Comparison of ENCODE assay signal across 8 cellular contexts in genomic region chr10:73730153-73730906, GRCh38. TPM values are rescaled to one million over a fixed set of nuclear protein-coding genes. Genes with fewer than 3 reads are reported as not detected.
DNase-seq lines count a peak whose midpoint lies in the region; TF ChIP-seq lines count a peak whose summit lies in the region.

No MANE protein-coding gene starts in this region.

- peak overlapping the region; percentile 99 for H3K27ac Mint-ChIP-seq in activated naive CD4-positive, alpha-beta T cell treated with anti-CD3 and anti-CD28 coated beads, Interleukin-2, amount 50 U/mL, for 24 hours

- H3K4me3 ChIP-seq in HEK293 (ENCODE audit: low read depth, low read length): peak overlapping the region; percentile 99
- peak overlapping the region; percentile 86 for H3K4me3 ChIP-seq in SK-N-MC
- peak overlapping the region; percentile 73 for H3K4me3 ChIP-seq in suprapubic skin

- DNase-seq in GM03348 (ENCODE audit: low spot score): peak; percentile 83
- DNase-seq in MV-4-11 (lab: John Stamatoyannopoulos, UW): peak; percentile 77
- DNase-seq in SK-N-MC (ENCODE audit: low read depth, low spot score): no peak
- DNase-seq in globus pallidus (ENCODE audit: low spot score): peak; percentile 85
- peak; percentile 93 for DNase-seq in occipital lobe (lab: John Stamatoyannopoulos, UW)
- peak; percentile 94 to 97 for DNase-seq in suprapubic skin (ENCODE audit: low spot score in 2 of 2)

- no peaks in the 10 kb centered on the region for H3K9me3 Mint-ChIP-seq in activated naive CD4-positive, alpha-beta T cell treated with anti-CD3 and anti-CD28 coated beads, Interleukin-2, amount 50 U/mL, for 24 hours

- CTCF ChIA-PET in HEK293 (lab: Yijun Ruan, JAX): interaction anchor here (0.7 to 1.3 kb wide), 3 partner anchors 87 to 239 kb away, joined by 3 to 4 read pairs (median 3); no protein-coding TSS in a partner anchor

- H3K27ac ChIP-seq in HEK293 (ENCODE audit: extremely low read depth, low read depth, low read length) (peak overlapping the region; percentile 48), SK-N-MC (peak overlapping the region; percentile 57; the same call in 1 of the 2 replicates), suprapubic skin (peak overlapping the region; percentile 89)

- peak overlapping the region; percentile 83 for H3K9ac ChIP-seq in SK-N-MC (ENCODE audit: insufficient read length)

- H3K27me3 Mint-ChIP-seq in activated naive CD4-positive, alpha-beta T cell treated with anti-CD3 and anti-CD28 coated beads, Interleukin-2, amount 50 U/mL, for 24 hours: no peaks in the 10 kb centered on the region

- H3K36me3 ChIP-seq in HEK293 (ENCODE audit: control insufficient read depth in 2 of 2, insufficient read depth in 1 of 2, low read length in 2 of 2): peaks cover 10 to 48% of the 10 kb centered on the region in 2 experiments
- H3K36me3 ChIP-seq in SK-N-MC (ENCODE audit: insufficient read depth, low read length): no peaks in the 10 kb centered on the region; the same call in 1 of the 2 replicates
- H3K36me3 ChIP-seq in suprapubic skin: peaks cover 50% of the 10 kb centered on the region

- H3K4me1 Mint-ChIP-seq in activated naive CD4-positive, alpha-beta T cell treated with anti-CD3 and anti-CD28 coated beads, Interleukin-2, amount 50 U/mL, for 24 hours: peaks cover 21% of the 10 kb centered on the region

- peak in 1 of 2 donors; percentile 60 for TF ChIP-seq POLR2A in suprapubic skin (IDR thresholded peaks at IDR 0.05)

- H3K4me1 ChIP-seq in HEK293 (ENCODE audit: control insufficient read depth, insufficient read depth, low read length) (no peaks in the 10 kb centered on the region), suprapubic skin (peaks cover 26% of the 10 kb centered on the region)

- H3K27me3 ChIP-seq in suprapubic skin: no peaks in the 10 kb centered on the region

- no peak for TF ChIP-seq EP300 in suprapubic skin (IDR thresholded peaks at IDR 0.05)

- TF ChIP-seq CTCF in HEK293 (tag by site-specific recombination; IDR thresholded peaks at IDR 0.05): no peak
- no peak for TF ChIP-seq CTCF in suprapubic skin (IDR thresholded peaks at IDR 0.05)

- WGBS in suprapubic skin: 0% methylated on average over 57 of the region's 58 CpGs

- peak overlapping the region; percentile 99 for H3K4me3 Mint-ChIP-seq in activated naive CD4-positive, alpha-beta T cell treated with anti-CD3 and anti-CD28 coated beads, Interleukin-2, amount 50 U/mL, for 24 hours

- H3K9me3 ChIP-seq in HEK293 (ENCODE audit: control insufficient read depth, insufficient read depth, low read depth, low read length) (no peaks in the 10 kb centered on the region), SK-N-MC (ENCODE audit: low read depth, low read length) (no peaks in the 10 kb centered on the region), suprapubic skin (no peaks in the 10 kb centered on the region)

- peaks cover 10% of the 10 kb centered on the region for H3K36me3 Mint-ChIP-seq in activated naive CD4-positive, alpha-beta T cell treated with anti-CD3 and anti-CD28 coated beads, Interleukin-2, amount 50 U/mL, for 24 hours

- POLR2A ChIA-PET in HEK293 (lab: Yijun Ruan, JAX): interaction anchor here (0.6 to 3.0 kb wide), 16 partner anchors 8 to 633 kb away, joined by 3 to 48 read pairs (median 4); partner anchors contain the start of genes CHCHD1, MRPS16, P4HA1 and SEC24C

TF ChIP-seq in HEK293, 187 proteins besides CTCF, POLR2A, EP300 and RAD21 (continues in another document):
- TF ChIP-seq REST (tag by site-specific recombination; IDR thresholded peaks at IDR 0.05) (peak; percentile 75; the same call in 1 of the 2 replicates), ZNF132 (tag by site-specific recombination; IDR thresholded peaks at IDR 0.05; ENCODE audit: borderline replicate concordance) (no peak), ZNF610 (tag by site-specific recombination; IDR thresholded peaks at IDR 0.05; ENCODE audit: borderline replicate concordance) (peak; percentile 60), ZNF114 (tag by site-specific recombination; IDR thresholded peaks at IDR 0.05) (no peak), ZNF366 (tag by site-specific recombination; conservative IDR thresholded peaks at IDR 0.05) (peak; percentile 79), ZNF398 (tag by site-specific recombination; IDR thresholded peaks at IDR 0.05) (peak; percentile 19; the same call in 1 of the 2 replicates), ZNF785 (tag by site-specific recombination; IDR thresholded peaks at IDR 0.05) (no peak; the same call in 1 of the 2 replicates), ZNF133 (tag by site-specific recombination; IDR thresholded peaks at IDR 0.05) (no peak), ZNF26 (tag by site-specific recombination; IDR thresholded peaks at IDR 0.05) (no peak), KLF8 (tag by site-specific recombination; IDR thresholded peaks at IDR 0.05) (peak; percentile 95), REPIN1 (tag by site-specific recombination; IDR thresholded peaks at IDR 0.05; ENCODE audit: low read depth) (peak; percentile 36; the same call in 1 of the 2 replicates), ZNF350 (tag by site-specific recombination; IDR thresholded peaks at IDR 0.05) (no peak), ZNF223 (tag by site-specific recombination; IDR thresholded peaks at IDR 0.05) (no peak), ZNF10 (tag by site-specific recombination; IDR thresholded peaks at IDR 0.05) (peak; percentile 62; the same call in 1 of the 2 replicates)

RNA-seq across cellular contexts. Expression of gene SEC24C, which starts 13.8 kb away (rescaled TPM):
- total RNA-seq in occipital lobe (44.0 TPM), suprapubic skin (10 to 100 TPM; 68.8 to 74.4 (median 70.8) TPM)

RNA-seq across cellular contexts. Expression of gene AGAP5, which starts 32.4 kb away (rescaled TPM):
- total RNA-seq in occipital lobe (6.6 TPM), suprapubic skin (10 to 100 TPM in 1 of 4 donors, 1 to 10 TPM in 3; 2.1 to 10.1 (median 5.8) TPM)

RNA-seq across cellular contexts. Expression of gene CHCHD1, which starts 51.5 kb away (rescaled TPM):
- total RNA-seq in occipital lobe: 14.5 TPM
- total RNA-seq in suprapubic skin: 10 to 100 TPM; 12.7 to 26.0 (median 22.5) TPM

RNA-seq across cellular contexts. Expression of gene ZSWIM8, which starts 55.1 kb away (rescaled TPM):
- total RNA-seq in occipital lobe (30.7 TPM), suprapubic skin (100 to 1,000 TPM in 3 of 4 donors, 10 to 100 TPM in 1; 86.4 to 203 (median 121) TPM)
